In the genomic region with DNA sequence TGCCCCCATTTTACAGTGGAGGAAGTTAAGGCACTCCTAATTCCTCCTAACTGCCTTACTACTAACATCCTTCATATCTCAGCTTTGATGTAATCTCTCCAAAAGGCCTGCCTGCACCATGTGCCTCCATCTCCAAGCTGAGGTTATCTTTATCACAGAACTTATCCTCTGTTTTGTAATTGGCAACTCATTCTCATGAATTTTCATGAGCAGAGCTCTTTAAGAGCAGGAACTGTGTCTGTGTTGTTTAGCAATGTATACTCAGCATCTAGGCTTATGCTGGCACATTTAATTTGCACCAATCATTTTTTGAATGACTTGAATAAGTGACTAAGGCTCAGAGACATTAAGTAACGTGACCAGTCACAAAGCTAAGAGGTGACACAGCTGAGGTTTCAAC, we compare ENCODE assay signal across 21 cellular contexts.
"Had no signal": no experiment of that assay in that cellular context is flagged by ENCODE, and none has a peak within 500 bp of the region (broad histone marks: within the 10 kb centered on the region; RNA-seq: fewer than 3 reads in every experiment).

No MANE protein-coding gene starts in this region.

- H3K27me3 ChIP-seq: colonic mucosa, esophagus squamous epithelium, pancreas, suprapubic skin, thyroid gland, upper lobe of right lung had no signal

- H3K36me3 ChIP-seq: colonic mucosa, esophagus squamous epithelium, left ventricle myocardium inferior, lower lobe of right lung, pancreas, prostate gland, suprapubic skin, thyroid gland, upper lobe of right lung had no signal

- H3K36me3 Mint-ChIP-seq: memory B cell; natural killer cell treated with Interleukin-12 subunit alpha and Interleukin-12 subunit beta and Interleukin-15 and Interleukin-18, amount 100 ng/mL, for 72 hours had no signal

- H3K9me3 ChIP-seq: colonic mucosa, esophagus squamous epithelium, left ventricle myocardium inferior, lower lobe of right lung, pancreas, prostate gland, suprapubic skin, thyroid gland, upper lobe of right lung had no signal

- H3K4me3 Mint-ChIP-seq: memory B cell; mesothelial cell of epicardium; natural killer cell treated with Interleukin-12 subunit alpha and Interleukin-12 subunit beta and Interleukin-15 and Interleukin-18, amount 100 ng/mL, for 72 hours had no signal

- H3K9me3 Mint-ChIP-seq: memory B cell; mesothelial cell of epicardium; natural killer cell treated with Interleukin-12 subunit alpha and Interleukin-12 subunit beta and Interleukin-15 and Interleukin-18, amount 100 ng/mL, for 72 hours had no signal

- H3K27ac Mint-ChIP-seq: memory B cell; mesothelial cell of epicardium; natural killer cell treated with Interleukin-12 subunit alpha and Interleukin-12 subunit beta and Interleukin-15 and Interleukin-18, amount 100 ng/mL, for 72 hours had no signal

- H3K4me3 ChIP-seq: colonic mucosa, esophagus squamous epithelium, left ventricle myocardium inferior, lower lobe of right lung, pancreas, prostate gland, suprapubic skin, thyroid gland, upper lobe of right lung had no signal

- FAIRE-seq: kidney, pancreas, small intestine had no signal

- H3K27ac ChIP-seq: colonic mucosa, esophagus squamous epithelium, foreskin keratinocyte, left ventricle myocardium inferior, lower lobe of right lung, pancreas, prostate gland, suprapubic skin, upper lobe of right lung had no signal

- DNase-seq: colonic mucosa; dermis blood vessel endothelial cell; esophagus squamous epithelium; foreskin keratinocyte; kidney; left cardiac atrium; left ventricle myocardium inferior; lower lobe of right lung; occipital lobe; pancreas; right cardiac atrium; small intestine; stimulated activated CD4-positive, alpha-beta T cell treated with anti-CD3 and anti-CD28 coated beads, Interleukin-2, amount 100 ng/mL, for 48 hours; stimulated activated naive CD4-positive, alpha-beta T cell treated with Interleukin-2 at 50 U/mL for 16 hours; thyroid gland; upper lobe of right lung had no signal

- H3K4me1 Mint-ChIP-seq: memory B cell had no signal

- H3K4me1 ChIP-seq: colonic mucosa, esophagus squamous epithelium, foreskin keratinocyte, lower lobe of right lung, prostate gland, suprapubic skin, upper lobe of right lung had no signal
